ENCODE assay signal across 35 cellular contexts in genomic region chr13:18921063-18921462, GRCh38.
"Had no signal": no experiment of that assay in that cellular context is flagged by ENCODE, and none has a peak within 500 bp of the region (broad histone marks: within the 10 kb centered on the region; RNA-seq: fewer than 3 reads in every experiment).

No MANE protein-coding gene starts in this region.

- H3K9me3 Mint-ChIP-seq: activated CD4-positive, alpha-beta memory T cell treated with anti-CD3 and anti-CD28 coated beads for 36 hours; activated CD4-positive, alpha-beta T cell treated with anti-CD3 and anti-CD28 coated beads, Interleukin-2, amount 10 ng/mL, durations not matched to agents 24 days and 14 days; activated CD8-positive, alpha-beta T cell treated with anti-CD3 and anti-CD28 coated beads for 36 hours; activated naive CD4-positive, alpha-beta T cell treated with anti-CD3 and anti-CD28 coated beads for 36 hours; activated naive CD4-positive, alpha-beta T cell treated with anti-CD3 and anti-CD28 coated beads, Interleukin-2, amount 50 U/mL, for 72 hours; activated naive CD8-positive, alpha-beta T cell treated with anti-CD3 and anti-CD28 coated beads for 36 hours; activated T-cell treated with anti-CD3 and anti-CD28 coated beads, Interleukin-2, amount 50 U/mL, for 4 hours; activated T-cell treated with anti-CD3 and anti-CD28 coated beads, Interleukin-2, amount 50 U/mL, for 72 hours; activated T-helper 1 cell treated with anti-CD3 and anti-CD28 coated beads, Interleukin-12 subunit alpha, Interleukin-12 subunit beta, Interleukin-2, Interleukin-4 antibody, amounts not matched to agents 30 ng/mL and 10 ng/mL and 1 ng/mL, durations not matched to agents 14 hours and 24 hours and 36 hours; activated T-helper 17 cell treated with anti-CD3 and anti-CD28 coated beads, Interleukin-2, amount 50 U/mL, for 72 hours; T-helper 1 cell treated with Interleukin-12 subunit alpha and Interleukin-12 subunit beta and Interleukin-4 antibody, amounts not matched to agents 30 μg/mL and 1 μg/mL, for 36 hours; T-helper 2 cell treated with Interferon-gamma antibody and Interleukin-4, amounts not matched to agents 5 μg/mL and 100 μg/mL, for 36 hours had no signal

- H3K4me3 ChIP-seq: adrenal gland, body of pancreas, breast epithelium had no signal

- H3K36me3 ChIP-seq: adrenal gland, brain microvascular endothelial cell, breast epithelium had no signal

- H3K4me3 Mint-ChIP-seq: activated B cell treated with CpG ODN at 0.5 μM for 24 hours; activated CD4-positive, alpha-beta memory T cell treated with anti-CD3 and anti-CD28 coated beads for 36 hours; activated CD4-positive, alpha-beta T cell treated with anti-CD3 and anti-CD28 coated beads, Interleukin-2, amount 10 ng/mL, durations not matched to agents 24 days and 14 days; activated CD8-positive, alpha-beta T cell treated with anti-CD3 and anti-CD28 coated beads for 36 hours; activated naive CD4-positive, alpha-beta T cell treated with anti-CD3 and anti-CD28 coated beads for 36 hours; activated naive CD8-positive, alpha-beta T cell treated with anti-CD3 and anti-CD28 coated beads for 36 hours; activated T-cell treated with anti-CD3 and anti-CD28 coated beads, Interleukin-2, amount 50 U/mL, for 4 hours; activated T-cell treated with anti-CD3 and anti-CD28 coated beads, Interleukin-2, amount 50 U/mL, for 72 hours; activated T-helper 1 cell treated with anti-CD3 and anti-CD28 coated beads, Interleukin-12 subunit alpha, Interleukin-12 subunit beta, Interleukin-2, Interleukin-4 antibody, amounts not matched to agents 30 ng/mL and 10 ng/mL and 1 ng/mL, durations not matched to agents 14 hours and 24 hours and 36 hours; activated T-helper 17 cell treated with anti-CD3 and anti-CD28 coated beads, Interleukin-2, amount 50 U/mL, for 72 hours; T-helper 1 cell treated with Interleukin-12 subunit alpha and Interleukin-12 subunit beta and Interleukin-4 antibody, amounts not matched to agents 30 μg/mL and 1 μg/mL, for 36 hours; T-helper 2 cell treated with Interferon-gamma antibody and Interleukin-4, amounts not matched to agents 5 μg/mL and 100 μg/mL, for 36 hours had no signal

- H3K4me1 ChIP-seq: adrenal gland, body of pancreas, breast epithelium had no signal

- H3K27me3 ChIP-seq: adrenal gland, body of pancreas, brain microvascular endothelial cell, breast epithelium had no signal

- H3K9me3 ChIP-seq: adrenal gland, body of pancreas, breast epithelium had no signal

- FAIRE-seq: astrocyte had no signal

- H3K36me3 Mint-ChIP-seq: activated CD4-positive, alpha-beta memory T cell treated with anti-CD3 and anti-CD28 coated beads for 36 hours; activated naive CD4-positive, alpha-beta T cell treated with anti-CD3 and anti-CD28 coated beads, Interleukin-2, amount 50 U/mL, for 72 hours; activated naive CD8-positive, alpha-beta T cell treated with anti-CD3 and anti-CD28 coated beads for 36 hours had no signal

- H3K4me1 Mint-ChIP-seq: activated B cell treated with CpG ODN at 0.5 μM for 24 hours; activated CD4-positive, alpha-beta T cell treated with anti-CD3 and anti-CD28 coated beads, Interleukin-2, amount 10 ng/mL, durations not matched to agents 24 days and 14 days; activated naive CD8-positive, alpha-beta T cell treated with anti-CD3 and anti-CD28 coated beads for 36 hours; activated T-helper 17 cell treated with anti-CD3 and anti-CD28 coated beads, Interleukin-2, amount 50 U/mL, for 72 hours had no signal

- H3K27ac ChIP-seq: adrenal gland, body of pancreas, brain microvascular endothelial cell, breast epithelium, VCaP had no signal

- ATAC-seq: activated CD8-positive, alpha-beta T cell treated with anti-CD3 and anti-CD28 coated beads for 36 hours; activated naive CD4-positive, alpha-beta T cell treated with anti-CD3 and anti-CD28 coated beads, Interleukin-2, amount 50 U/mL, for 72 hours; activated T-cell treated with anti-CD3 and anti-CD28 coated beads, Interleukin-2, amount 50 U/mL, for 4 hours; activated T-cell treated with anti-CD3 and anti-CD28 coated beads, Interleukin-2, amount 50 U/mL, for 72 hours; activated T-helper 17 cell treated with anti-CD3 and anti-CD28 coated beads, Interleukin-2, amount 50 U/mL, for 72 hours; body of pancreas had no signal

- DNase-seq: activated B cell treated with CpG ODN at 0.5 μM for 24 hours; activated CD4-positive, alpha-beta memory T cell treated with anti-CD3 and anti-CD28 coated beads for 36 hours; activated CD4-positive, alpha-beta T cell treated with anti-CD3 and anti-CD28 coated beads for 4 hours; activated CD4-positive, alpha-beta T cell treated with anti-CD3 and anti-CD28 coated beads, Interleukin-2, amount 10 ng/mL, durations not matched to agents 24 days and 14 days; activated CD4-positive, alpha-beta T cell treated with anti-CD3 and anti-CD28 coated beads, Interleukin-2, amount 50 U/mL, for 1 hour; activated CD4-positive, alpha-beta T cell treated with anti-CD3 and anti-CD28 coated beads, Interleukin-2, amount 50 U/mL, for 4 hours; activated CD4-positive, CD25-positive, alpha-beta regulatory T cell treated with anti-CD3 and anti-CD28 coated beads, Interleukin-2, amount 50 U/mL, for 72 hours; activated CD8-positive, alpha-beta memory T cell treated with anti-CD3 and anti-CD28 coated beads, Interleukin-2, amount 50 U/mL, for 4 hours; activated CD8-positive, alpha-beta T cell treated with anti-CD3 and anti-CD28 coated beads for 36 hours; activated effector memory CD4-positive, alpha-beta T cell treated with anti-CD3 and anti-CD28 coated beads, Interleukin-2, amount 50 U/mL, for 16 hours; activated gamma-delta T cell treated with Interleukin-2 at 50 U/mL for 16 hours; activated naive CD4-positive, alpha-beta T cell; activated naive CD4-positive, alpha-beta T cell treated with anti-CD3 and anti-CD28 coated beads for 36 hours; activated naive CD4-positive, alpha-beta T cell treated with anti-CD3 and anti-CD28 coated beads, Interleukin-2, amount 50 U/mL, for 16 hours; activated naive CD8-positive, alpha-beta T cell treated with anti-CD3 and anti-CD28 coated beads for 36 hours; activated T-cell treated with anti-CD3 and anti-CD28 coated beads for 4 hours; activated T-cell treated with anti-CD3 and anti-CD28 coated beads, Interleukin-2, amount 50 U/mL, for 1 hour; activated T-cell treated with anti-CD3 and anti-CD28 coated beads, Interleukin-2, amount 50 U/mL, for 4 hours; activated T-cell treated with anti-CD3 and anti-CD28 coated beads, Interleukin-2, amount 50 U/mL, for 72 hours; adrenal gland; amniotic stem cell; aorta; body of pancreas; brain microvascular endothelial cell; central memory CD4-positive, alpha-beta T cell; T-helper 2 cell; T-helper 9 cell had no signal

- H3K27me3 Mint-ChIP-seq: activated B cell treated with CpG ODN at 0.5 μM for 24 hours; activated CD4-positive, alpha-beta memory T cell treated with anti-CD3 and anti-CD28 coated beads for 36 hours; activated CD4-positive, alpha-beta T cell treated with anti-CD3 and anti-CD28 coated beads, Interleukin-2, amount 10 ng/mL, durations not matched to agents 24 days and 14 days; activated CD8-positive, alpha-beta T cell treated with anti-CD3 and anti-CD28 coated beads for 36 hours had no signal

- H3K27ac Mint-ChIP-seq: activated B cell treated with CpG ODN at 0.5 μM for 24 hours; activated CD4-positive, alpha-beta memory T cell treated with anti-CD3 and anti-CD28 coated beads for 36 hours; activated CD4-positive, alpha-beta T cell treated with anti-CD3 and anti-CD28 coated beads, Interleukin-2, amount 10 ng/mL, durations not matched to agents 24 days and 14 days; activated CD8-positive, alpha-beta T cell treated with anti-CD3 and anti-CD28 coated beads for 36 hours; activated naive CD4-positive, alpha-beta T cell treated with anti-CD3 and anti-CD28 coated beads for 36 hours; activated naive CD4-positive, alpha-beta T cell treated with anti-CD3 and anti-CD28 coated beads, Interleukin-2, amount 50 U/mL, for 72 hours; activated naive CD8-positive, alpha-beta T cell treated with anti-CD3 and anti-CD28 coated beads for 36 hours; activated T-cell treated with anti-CD3 and anti-CD28 coated beads, Interleukin-2, amount 50 U/mL, for 72 hours; activated T-helper 1 cell treated with anti-CD3 and anti-CD28 coated beads, Interleukin-12 subunit alpha, Interleukin-12 subunit beta, Interleukin-2, Interleukin-4 antibody, amounts not matched to agents 30 ng/mL and 10 ng/mL and 1 ng/mL, durations not matched to agents 14 hours and 24 hours and 36 hours; activated T-helper 17 cell treated with anti-CD3 and anti-CD28 coated beads, Interleukin-2, amount 50 U/mL, for 72 hours; T-helper 1 cell treated with Interleukin-12 subunit alpha and Interleukin-12 subunit beta and Interleukin-4 antibody, amounts not matched to agents 30 μg/mL and 1 μg/mL, for 36 hours; T-helper 2 cell treated with Interferon-gamma antibody and Interleukin-4, amounts not matched to agents 5 μg/mL and 100 μg/mL, for 36 hours had no signal
